17 cellular contexts compared by ENCODE assay signal in genomic region chr1:90613371-90613770, GRCh38.
A peak's percentile ranks its signal among the peaks of the same experiment; 100 is the strongest.
DNase-seq lines count a peak whose midpoint lies in the region; ATAC-seq, FAIRE-seq and TF ChIP-seq lines count a peak whose summit lies in the region.
"Had no signal": no experiment of that assay in that cellular context is flagged by ENCODE, and none has a peak within 500 bp of the region (broad histone marks: within the 10 kb centered on the region; RNA-seq: fewer than 3 reads in every experiment).

No MANE protein-coding gene starts in this region.

- no peaks in the 10 kb centered on the region for H3K9me3 ChIP-seq in GM12878 (replicated peaks; ENCODE audit: control insufficient read depth, insufficient read depth, low read length)
- H3K9me3 ChIP-seq: A549 had no signal

- 2% methylated on average over 5 of the region's 5 CpGs for WGBS in GM12878 (ENCODE audit: insufficient coverage, insufficient replicate concordance, low lambda C conversion rate, missing lambda C conversion rate)

- H3K36me3 ChIP-seq in GM12878 (ENCODE audit: control insufficient read depth in 2 of 2, insufficient read depth in 2 of 2, low read length in 1 of 2), result no peaks in the 10 kb centered on the region

- no peak overlapping the region for H3K4me2 ChIP-seq in GM12878 (ENCODE audit: control insufficient read depth, insufficient read depth)
- H3K4me2 ChIP-seq: A549 had no signal

- RAD21 ChIA-PET in GM12878 (lab: Charles Lee; ENCODE audit: unreplicated experiment), result interaction anchor here (1.2 kb wide), 1 partner anchor 138 kb away, joined by 4 read pairs; no protein-coding TSS in a partner anchor

- POLR2A ChIA-PET in GM12878 (lab: Charles Lee), result no interaction called here

- H2AFZ ChIP-seq in GM12878 (ENCODE audit: control insufficient read depth, low read depth, low read length), result no peak overlapping the region

- FAIRE-seq in GM12878 (lab: Jason Lieb, UNC), result no peak
- no peak for FAIRE-seq in urothelium cell line (lab: Jason Lieb, UNC)
- FAIRE-seq: A549, RCC 7860 had no signal

- H3K27me3 ChIP-seq in GM12878 (replicated peaks in 1 of 2; ENCODE audit: control insufficient read depth in 2 of 2, insufficient read depth in 2 of 2, low read length in 1 of 2), result no peaks in the 10 kb centered on the region

- H4K20me1 ChIP-seq in GM12878 (ENCODE audit: control insufficient read depth, insufficient read depth), result no peaks in the 10 kb centered on the region

- SMC1A ChIA-PET in GM12878 (lab: Charles Lee; ENCODE audit: uncharacterized antibody, unreplicated experiment), result interaction anchor here (0.6 to 1.2 kb wide), 3 partner anchors 40 to 138 kb away, joined by 3 to 4 read pairs (median 3); no protein-coding TSS in a partner anchor

- no peak overlapping the region for H3K4me3 ChIP-seq in GM12878
- H3K4me3 ChIP-seq: A549 had no signal

- TF ChIP-seq POLR2A in GM12878 (IDR thresholded peaks at IDR 0.05; ENCODE audit: low read depth, low read length), result no peak

- intact Hi-C loops in GM12878 (cut with micrococcal nuclease; ENCODE audit: unreplicated experiment), result no loop called here

- no peaks in the 10 kb centered on the region for H3K4me1 ChIP-seq in GM12878 (ENCODE audit: control insufficient read depth, insufficient read depth, low read length)
- H3K4me1 ChIP-seq: A549 had no signal

- in situ Hi-C loops in GM12878 (cut with MboI), result no loop called here

- CTCF ChIA-PET in GM12878 (lab: Yijun Ruan, JAX), result interaction anchor here (0.9 to 4.0 kb wide), 8 partner anchors 9 to 553 kb away, joined by 3 to 21 read pairs (median 4); no protein-coding TSS in a partner anchor

- BruUV-seq in GM12878 (replicated peaks; lab: Mats Ljungman, UMichigan), result no TSS peak

- no peak for TF ChIP-seq EP300 in GM12878 (IDR thresholded peaks at IDR 0.05; ENCODE audit: borderline replicate concordance in 1 of 2, control insufficient read depth in 1 of 2, low read depth in 2 of 2, low read length in 2 of 2)

- ATAC-seq in GM12878 (no peak), HG03442 (IDR thresholded peaks at IDR 0.05; ENCODE audit: unreplicated experiment) (no peak)
- ATAC-seq: A549 had no signal

- no peaks in the 10 kb centered on the region for H3K79me2 ChIP-seq in GM12878 (ENCODE audit: control insufficient read depth, insufficient read depth, low read length)

- DNase-seq in SKM-1 treated with dmso at 0.1 percent for 144 hours (lab: John Stamatoyannopoulos, UW; ENCODE audit: unreplicated experiment) (peak; percentile 12), SKM-1 (lab: John Stamatoyannopoulos, UW; ENCODE audit: unreplicated experiment) (no peak), NCI-H146 treated with DMSO at 0.1 percent for 48 hours (lab: John Stamatoyannopoulos, UW; ENCODE audit: unreplicated experiment) (peak; percentile 59), GM12878 (ENCODE audit: low read depth, low spot score) (no peak), urothelium cell line (ENCODE audit: low spot score) (no peak), NCI-H526 treated with DMSO at 0.1 percent for 48 hours (lab: John Stamatoyannopoulos, UW) (no peak)
- DNase-seq: DMS153, HCEC 1CT, NCI-H1694, NCI-H2107, NCI-H345, SHP77, SW 1271 had no signal

- TF ChIP-seq RAD21 in GM12878 (IDR thresholded peaks at IDR 0.05; ENCODE audit: insufficient read depth, low read depth, low read length), result no peak

- TF ChIP-seq CTCF in GM12878 (IDR thresholded peaks at IDR 0.05 in 2 of 3, conservative IDR thresholded peaks at IDR 0.05 in 1 of 3; ENCODE audit: control insufficient read depth in 2 of 3, extremely low read depth in 1 of 3, insufficient read depth in 1 of 3, low read depth in 3 of 3, low read length in 3 of 3), result no peak

- no peak overlapping the region for H3K9ac ChIP-seq in GM12878 (ENCODE audit: control insufficient read depth, insufficient read depth, low read length)

- H3K27ac ChIP-seq in GM12878 (ENCODE audit: control insufficient read depth, insufficient read depth), result no peak overlapping the region
- H3K27ac ChIP-seq: A549, C4-2B had no signal

TF ChIP-seq in GM12878, 131 proteins besides CTCF, POLR2A, EP300 and RAD21:
- TF ChIP-seq MLLT1 (IDR thresholded peaks at IDR 0.05), result 0 out of 2 replicates have a peak, but pooled peaks have one; percentile 25
- TF ChIP-seq CUX1 (IDR thresholded peaks at IDR 0.05; ENCODE audit: insufficient replicate concordance, low read depth, low read length), result no peak

Comparison
In these comparisons a context has a peak if more than half of its experiments do, and no peak if none do; other contexts are left out.
1. DNase-seq: peak in SKM-1 treated with dmso at 0.1 percent for 144 hours (single experiment) and NCI-H146 treated with DMSO at 0.1 percent for 48 hours (single experiment); none in SKM-1 (single experiment), GM12878 (single experiment), urothelium cell line (single experiment) and NCI-H526 treated with DMSO at 0.1 percent for 48 hours (single experiment).